In the genomic region with DNA sequence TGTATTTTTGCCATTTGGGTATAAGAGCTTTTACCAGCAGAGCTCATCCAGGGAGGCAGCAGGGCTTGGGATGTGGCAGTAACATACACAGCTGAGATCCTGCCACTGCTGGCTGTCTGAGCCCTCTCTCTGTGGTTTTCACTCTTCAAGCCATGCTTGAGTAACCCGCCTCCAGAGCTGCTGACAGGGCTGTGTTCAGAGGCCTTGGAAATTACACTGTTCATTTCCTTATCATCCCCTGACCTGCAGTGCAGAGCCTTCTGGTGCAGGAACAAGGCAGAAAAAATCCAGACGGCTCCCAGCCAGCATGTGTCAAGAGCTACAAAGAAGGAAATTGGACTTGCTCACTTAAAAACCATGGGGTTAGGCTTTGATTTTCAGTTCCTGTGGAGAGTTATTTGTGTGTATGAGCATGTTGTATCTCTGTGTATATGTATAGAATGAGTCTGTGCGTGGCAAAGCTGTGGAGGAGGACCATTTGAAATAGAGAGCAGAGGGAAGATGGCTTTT, we compare ENCODE assay signal across 8 cellular contexts. TPM values are rescaled to one million over a fixed set of nuclear protein-coding genes. Genes with fewer than 3 reads are reported as not detected.
DNase-seq lines count a peak whose midpoint lies in the region; ATAC-seq, FAIRE-seq and TF ChIP-seq lines count a peak whose summit lies in the region.

No MANE protein-coding gene starts in this region.

- no peak overlapping the region for H3K4me3 ChIP-seq in Peyer's patch
- no peak overlapping the region for H3K4me3 ChIP-seq in astrocyte of the cerebellum (ENCODE audit: low read depth, low read length)
- H3K4me3 ChIP-seq in kidney (ENCODE audit: low read length in 2 of 2), result no peak overlapping the region

- TF ChIP-seq POLR2A in Peyer's patch (IDR thresholded peaks at IDR 0.05), result no peak

- peak; percentile 76 for FAIRE-seq in kidney (lab: Jason Lieb, UNC)

- TF ChIP-seq CTCF in Peyer's patch (IDR thresholded peaks at IDR 0.05), result no peak
- no peak for TF ChIP-seq CTCF in astrocyte of the cerebellum (IDR thresholded peaks at IDR 0.05; ENCODE audit: low read depth, low read length, missing control alignments)
- no peak for TF ChIP-seq CTCF in kidney (IDR thresholded peaks at IDR 0.05; ENCODE audit: borderline replicate concordance, extremely low read depth, insufficient read depth)

- DNase-seq in NCI-H2171 treated with DMSO at 0.1 percent for 48 hours (lab: John Stamatoyannopoulos, UW), result peak; percentile 56
- no peak for DNase-seq in NCI-H2171 (lab: John Stamatoyannopoulos, UW)
- DNase-seq in Peyer's patch, result peak; percentile 44 to 77 (median 65)
- DNase-seq in astrocyte of the cerebellum (ENCODE audit: low read depth), result peak; percentile 84
- DNase-seq in kidney, result peak; percentile 90
- peak; percentile 63 for DNase-seq in stimulated activated CD4-positive, alpha-beta T cell treated with anti-CD3 and anti-CD28 coated beads, Interleukin-15, amount 100 ng/mL, for 24 hours
- no peak for DNase-seq in NCI-H1105 treated with DMSO at 0.1 percent for 48 hours (lab: John Stamatoyannopoulos, UW)

- H3K9me3 ChIP-seq in Peyer's patch (no peaks in the 10 kb centered on the region), kidney (ENCODE audit: control insufficient read depth in 1 of 2, low read length in 2 of 2) (no peaks in the 10 kb centered on the region)

- peak overlapping the region in 1 of 2 donors; percentile 31 for H3K9ac ChIP-seq in kidney (ENCODE audit: low read length in 2 of 2)

- in situ Hi-C loops in astrocyte of the cerebellum (cut with HindIII; ENCODE audit: low sequenced_read_pairs), result no loop called here

- H3K36me3 ChIP-seq in Peyer's patch (no peaks in the 10 kb centered on the region), kidney (ENCODE audit: control insufficient read depth in 1 of 2, insufficient read depth in 2 of 2, low read length in 2 of 2) (no peaks in the 10 kb centered on the region)

- H3K4me1 ChIP-seq in Peyer's patch, result peaks cover 7 to 47% (median 19%) of the 10 kb centered on the region in 4 donors
- H3K4me1 ChIP-seq in kidney (ENCODE audit: control insufficient read depth in 1 of 2, insufficient read depth in 1 of 2, low read depth in 1 of 2, low read length in 2 of 2), result peaks cover 4 to 20% of the 10 kb centered on the region in 2 donors

- peak; percentile 69 for ATAC-seq in HG02798 (IDR thresholded peaks at IDR 0.05; ENCODE audit: poor library complexity, unreplicated experiment)

- H3K27me3 ChIP-seq in Peyer's patch, result no peaks in the 10 kb centered on the region

- H3K27ac ChIP-seq in Peyer's patch (peak overlapping the region; percentile 1 to 64 (median 48)), kidney (ENCODE audit: low read depth in 2 of 2, low read length in 2 of 2) (peak overlapping the region; percentile 1 to 10)

- intact Hi-C loops in kidney (cut with DNase I), result no loop called here

RNA-seq across cellular contexts. Expression of a gene that starts 47.0 kb away (rescaled TPM):
- total RNA-seq in Peyer's patch (10 to 100 TPM; 22.1 to 57.8 (median 36.0) TPM), kidney (37.2 TPM)
- polyA plus RNA-seq in kidney (ENCODE audit: insufficient read depth, low read depth, low replicate concordance), result 3.1 TPM

Comparison
In these comparisons a context has a peak if more than half of its experiments do, and no peak if none do; other contexts are left out.
1. DNase-seq: peak in NCI-H2171 treated with DMSO at 0.1 percent for 48 hours (single experiment), Peyer's patch (3 of 3), astrocyte of the cerebellum (single experiment), kidney (single experiment) and stimulated activated CD4-positive, alpha-beta T cell treated with anti-CD3 and anti-CD28 coated beads, Interleukin-15, amount 100 ng/mL, for 24 hours (single experiment); none in NCI-H2171 (single experiment) and NCI-H1105 treated with DMSO at 0.1 percent for 48 hours (single experiment).